Comparison of ENCODE assay signal across 8 cellular contexts in genomic region chr5:54310433-54311177, GRCh38. TPM values are rescaled to one million over a fixed set of nuclear protein-coding genes. Genes with fewer than 3 reads are reported as not detected.
DNase-seq lines count a peak whose midpoint lies in the region; ATAC-seq, FAIRE-seq and TF ChIP-seq lines count a peak whose summit lies in the region.

Gene ARL15, minus strand, starts transcription at chr5:54310573.

- TSS peak; percentile 99 for BruUV-seq in HepG2 (replicated peaks; lab: Mats Ljungman, UMichigan)

- intact Hi-C loops in HepG2 (cut with micrococcal nuclease; ENCODE audit: unreplicated experiment) = loop anchor here (5.0 to 10.0 kb wide), 2 partner anchors 58 to 104 kb away; no protein-coding TSS in a partner anchor

- peak; percentile 50 for FAIRE-seq in HepG2 (lab: Jason Lieb, UNC)

- TF ChIP-seq EP300 in HepG2 (IDR thresholded peaks at IDR 0.05; ENCODE audit: low read depth in 2 of 2, low read length in 2 of 2) (no peak; a peak in 1 of 4 replicates), HepG2 (CRISPR knock-in tag; IDR thresholded peaks at IDR 0.05; ENCODE audit: borderline replicate concordance) (no peak)

- no peaks in the 10 kb centered on the region for H3K9me3 ChIP-seq in HepG2 (ENCODE audit: low read length)

- peak within 1 kb of the TSS; percentile 91 to 97 (median 92) for H3K4me3 ChIP-seq in HepG2 (replicated peaks in 1 of 3; ENCODE audit: insufficient read depth in 1 of 3, low read depth in 2 of 3, low read length in 3 of 3)

- peak within 1 kb of the TSS; percentile 90 for H2AFZ ChIP-seq in HepG2 (ENCODE audit: low read length)

- peak; percentile 91 for ATAC-seq in GM19372 (IDR thresholded peaks at IDR 0.05; ENCODE audit: low read depth, unreplicated experiment)
- ATAC-seq in HG03558 (IDR thresholded peaks at IDR 0.05; ENCODE audit: extremely low read depth, unreplicated experiment) = peak; percentile 96
- ATAC-seq in HepG2 = peak; percentile 93

- H3K9ac ChIP-seq in HepG2 (ENCODE audit: insufficient read depth, low read depth, low read length) = peak within 1 kb of the TSS; percentile 75

- TF ChIP-seq CTCF in HepG2 (CRISPR knock-in tag; IDR thresholded peaks at IDR 0.05) = 0 out of 2 replicates have a peak, but pooled peaks have one; percentile 9

- under 1% methylated on average over 40 of the region's 51 CpGs for WGBS in HepG2 (ENCODE audit: low lambda C conversion rate)

- no peaks in the 10 kb centered on the region for H3K79me2 ChIP-seq in HepG2 (ENCODE audit: insufficient read depth, low read length)

- POLR2A ChIA-PET in HepG2 (lab: Yijun Ruan, JAX) = interaction anchor here (0.7 to 1.3 kb wide), 6 partner anchors 9 to 997 kb away, joined by 3 to 9 read pairs (median 4); partner anchors contain the start of genes DHX29 and MTREX

- TF ChIP-seq POLR2A in HepG2 (IDR thresholded peaks at IDR 0.05; ENCODE audit: insufficient read depth in 1 of 2, low read depth in 2 of 2, low read length in 2 of 2) = peak; percentile 97 to 98

- no peak for TF ChIP-seq RAD21 in HepG2 (CRISPR knock-in tag; IDR thresholded peaks at IDR 0.05)

- H3K27ac ChIP-seq in HepG2 (ENCODE audit: extremely low read length, insufficient read depth, low read length) = peak within 1 kb of the TSS; percentile 43

- no peaks in the 10 kb centered on the region for H3K36me3 ChIP-seq in HepG2 (replicated peaks in 1 of 2; ENCODE audit: control insufficient read depth in 1 of 2, insufficient read depth in 2 of 2, low read length in 2 of 2)

- H3K27me3 ChIP-seq in HepG2 (ENCODE audit: control insufficient read depth in 1 of 2, insufficient read depth in 2 of 2, low read length in 2 of 2) = no peaks in the 10 kb centered on the region; a peak in 2 of 5 replicates

- in situ Hi-C loops in HepG2 (cut with HindIII; ENCODE audit: extremely low pct_ligation_motif_present, low pct_unique_long_range_greater_than_20kb) = no loop called here

- H3K4me2 ChIP-seq in HepG2 (ENCODE audit: low read depth, low read length) = peak within 1 kb of the TSS; percentile 100

- CTCF ChIA-PET in HepG2 (lab: Yijun Ruan, JAX; ENCODE audit: low intra/inter-chr PET ratio, low total read pairs) = no interaction called here

- peaks cover 6% of the 10 kb centered on the region; the same call in 1 of the 2 replicates for H4K20me1 ChIP-seq in HepG2 (ENCODE audit: insufficient read depth, low read length)

- H3K4me1 ChIP-seq in HepG2 (ENCODE audit: insufficient read depth, low read length) = peaks cover 42% of the 10 kb centered on the region

- DNase-seq in C1 segment of cervical spinal cord (lab: John Stamatoyannopoulos, UW) (peak; percentile 76 to 97 (median 96)), NCI-H748 treated with DMSO at 0.1 percent for 48 hours (lab: John Stamatoyannopoulos, UW) (peak; percentile 94), dermis blood vessel endothelial cell (peak; percentile 98), HepG2 (ENCODE audit: low spot score) (peak; percentile 91)
- peak; percentile 91 to 97 for DNase-seq in activated CD4-positive, alpha-beta T cell treated with anti-CD3 and anti-CD28 coated beads, Interleukin-2, amount 50 U/mL, for 24 hours (ENCODE audit: low read depth in 1 of 2, low spot score in 1 of 2)
- peak; percentile 97 for DNase-seq in stimulated activated CD4-positive, alpha-beta T cell treated with anti-CD3 and anti-CD28 coated beads, Interleukin-4, amount 100 ng/mL, for 1 hour

TF ChIP-seq in HepG2, 621 proteins besides CTCF, POLR2A, EP300 and RAD21 (continues in another document):
- TF ChIP-seq REST (IDR thresholded peaks at IDR 0.05; ENCODE audit: borderline replicate concordance in 1 of 2, low read depth in 1 of 2, low read length in 2 of 2) (peak in 1 of 2 experiments; percentile 73; a peak in 1 of 4 replicates), TAF15 (IDR thresholded peaks at IDR 0.05; ENCODE audit: low read depth, low read length, poor library complexity, severe bottlenecking) (no peak), MLLT10 (CRISPR knock-in tag; IDR thresholded peaks at IDR 0.05) (no peak), HNRNPUL1 (IDR thresholded peaks at IDR 0.05; ENCODE audit: low read depth, low read length) (no peak), ZNF614 (CRISPR knock-in tag; IDR thresholded peaks at IDR 0.05; ENCODE audit: borderline replicate concordance) (no peak; the same call in 1 of the 2 replicates), SNAPC4 (CRISPR knock-in tag; IDR thresholded peaks at IDR 0.05) (no peak)

RNA-seq across cellular contexts. Expression of gene ARL15, which starts in this region (rescaled TPM):
- total RNA-seq in dermis blood vessel endothelial cell = 70.6 and 82.2 TPM in 2 replicates
- 7.7 and 11.5 TPM in 2 replicates for total RNA-seq in HepG2 (2016; rRNA removed; fragmentation: Illumina TruSeq; extraction: Trizol)
- 1.9 and 2.0 TPM in 2 replicates for total RNA-seq in HepG2 (2016; cell fraction: cytosol; rRNA removed; fragmentation: Illumina TruSeq; extraction: Trizol; ENCODE audit: low read depth)
- 9.2 and 12.1 TPM in 2 replicates for total RNA-seq in HepG2 (2016; cell fraction: insoluble cytoplasmic fraction; rRNA removed; fragmentation: Illumina TruSeq; extraction: Trizol)
- 3.7 and 4.3 TPM in 2 replicates for total RNA-seq in HepG2 (2016; cell fraction: membrane; rRNA removed; fragmentation: Illumina TruSeq; extraction: Trizol)
- total RNA-seq in HepG2 (2016; cell fraction: nucleus; rRNA removed; fragmentation: Illumina TruSeq; extraction: Trizol) = 23.1 and 24.2 TPM in 2 replicates
- 2.2 and 2.5 TPM in 2 replicates for polyA plus RNA-seq in HepG2 (2011; rRNA removed)
- polyA plus RNA-seq in HepG2 (2011; cell fraction: cytosol; rRNA removed) = 2.3 and 2.4 TPM in 2 replicates
- 1.7 and 2.1 TPM in 2 replicates for polyA plus RNA-seq in HepG2 (2011; cell fraction: nucleus; rRNA removed)
- polyA plus RNA-seq in HepG2 (2012) = 3.0 and 3.1 TPM in 2 replicates
- polyA plus RNA-seq in HepG2 (2016; cell fraction: cytosol; fragmentation: Illumina TruSeq; extraction: Trizol; ENCODE audit: low read depth) = 0.65 and 0.67 TPM in 2 replicates
- polyA plus RNA-seq in HepG2 (2016; cell fraction: insoluble cytoplasmic fraction; fragmentation: Illumina TruSeq; extraction: Trizol; ENCODE audit: low read depth) = 10.9 and 13.0 TPM in 2 replicates
- 1.6 and 2.5 TPM in 2 replicates for polyA plus RNA-seq in HepG2 (2016; cell fraction: membrane; fragmentation: Illumina TruSeq; extraction: Trizol; ENCODE audit: low read depth)
- 4.2 and 4.8 TPM in 2 replicates for polyA plus RNA-seq in HepG2 (2016; cell fraction: nucleus; fragmentation: Illumina TruSeq; extraction: Trizol; ENCODE audit: insufficient read depth, low read depth)
- polyA minus RNA-seq in HepG2 (2011; rRNA and poly(A)+ RNA removed; ENCODE audit: low replicate concordance) = 13.7 and 32.5 TPM in 2 replicates
- 4.5 and 9.4 TPM in 2 replicates for polyA minus RNA-seq in HepG2 (2011; cell fraction: cytosol; rRNA and poly(A)+ RNA removed)
- polyA minus RNA-seq in HepG2 (2011; cell fraction: nucleus; rRNA and poly(A)+ RNA removed) = 35.5 and 38.8 TPM in 2 replicates

Comparison
In these comparisons a context has a peak if more than half of its experiments do, and no peak if none do; other contexts are left out.
1. Peak in every context shown above with its lines: DNase-seq, ATAC-seq, H3K4me3 ChIP-seq and H3K27ac ChIP-seq.